ENCODE assay signal across 11 cellular contexts in the genomic region with DNA sequence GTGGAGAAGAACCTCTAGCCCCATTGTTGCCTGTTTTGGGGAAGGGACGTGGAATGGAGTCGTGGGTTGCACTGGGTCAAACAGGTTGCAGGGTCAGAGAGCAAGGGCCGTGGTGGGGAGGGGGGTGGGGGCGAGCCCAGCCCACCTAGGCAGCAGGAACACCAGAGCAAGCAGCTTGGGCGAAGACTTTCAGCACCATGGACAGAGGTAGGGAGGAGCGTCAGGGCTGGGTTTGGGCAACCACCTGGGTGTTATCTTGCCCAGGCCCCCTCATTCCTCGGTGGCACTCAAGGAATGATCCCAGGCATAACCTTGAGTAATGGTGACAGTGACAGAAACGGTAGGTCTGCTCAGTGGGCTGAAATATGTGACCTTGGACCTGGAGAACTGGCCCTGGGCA. TPM values are rescaled to one million over a fixed set of nuclear protein-coding genes. Genes with fewer than 3 reads are reported as not detected.
A peak's percentile ranks its signal among the peaks of the same experiment; 100 is the strongest.
DNase-seq lines count a peak whose midpoint lies in the region; ATAC-seq and TF ChIP-seq lines count a peak whose summit lies in the region.
"Had no signal": no experiment of that assay in that cellular context is flagged by ENCODE, and none has a peak within 500 bp of the region (broad histone marks: within the 10 kb centered on the region; RNA-seq: fewer than 3 reads in every experiment).

No MANE protein-coding gene starts in this region.

- H3K27me3 Mint-ChIP-seq in activated T-cell treated with anti-CD3 and anti-CD28 coated beads, Interleukin-2, amount 50 U/mL, for 4 hours (ENCODE audit: low read depth) = peaks cover 4% of the 10 kb centered on the region

- H3K79me1 ChIP-seq in neuronal stem cell (ENCODE audit: low read depth, low read length) = peaks cover 5% of the 10 kb centered on the region

- H3K4me1 ChIP-seq in neuronal stem cell (ENCODE audit: control insufficient read depth in 2 of 2, insufficient read depth in 1 of 2, low read depth in 1 of 2, low read length in 2 of 2) = no peaks in the 10 kb centered on the region

- no peaks in the 10 kb centered on the region for H3K4me1 Mint-ChIP-seq in activated T-cell treated with anti-CD3 and anti-CD28 coated beads, Interleukin-2, amount 50 U/mL, for 4 hours (ENCODE audit: low read depth)

- H3K23ac ChIP-seq in neuronal stem cell (ENCODE audit: low read depth, low read length, poor library complexity) = no peak overlapping the region

- H3K4me3 Mint-ChIP-seq in activated T-cell treated with anti-CD3 and anti-CD28 coated beads, Interleukin-2, amount 50 U/mL, for 4 hours = no peak overlapping the region

- no peak overlapping the region for H2BK12ac ChIP-seq in neuronal stem cell (ENCODE audit: low read length)

- H2BK120ac ChIP-seq in neuronal stem cell (ENCODE audit: low read depth, low read length) = no peak overlapping the region

- H3K4me2 ChIP-seq in neuronal stem cell (ENCODE audit: insufficient read depth, low read length, poor library complexity, severe bottlenecking) = no peak overlapping the region
- H3K4me2 ChIP-seq: KMS-11 had no signal

- no peak overlapping the region for H3K4me3 ChIP-seq in neuronal stem cell (ENCODE audit: low read length in 2 of 2)
- H3K4me3 ChIP-seq: spleen had no signal

- H3K18ac ChIP-seq in neuronal stem cell (ENCODE audit: low read length) = no peak overlapping the region

- H4K91ac ChIP-seq in neuronal stem cell (ENCODE audit: low read depth, low read length, poor library complexity) = no peak overlapping the region

- no peak overlapping the region for H2BK15ac ChIP-seq in neuronal stem cell (ENCODE audit: low read length)

- no peak overlapping the region for H2AK5ac ChIP-seq in neuronal stem cell (ENCODE audit: low read depth, low read length)

- peak; percentile 24 for DNase-seq in activated T-cell treated with anti-CD3 and anti-CD28 coated beads, Interleukin-2, amount 50 U/mL, for 1 hour
- DNase-seq in activated T-cell treated with anti-CD3 and anti-CD28 coated beads, Interleukin-2, amount 50 U/mL, for 4 hours = no peak
- peak; percentile 7 for DNase-seq in effector CD4-positive, alpha-beta T cell
- DNase-seq in neuronal stem cell (ENCODE audit: low spot score) (peak; percentile 76), NCI-H2196 treated with DMSO at 0.1 percent for 48 hours (lab: John Stamatoyannopoulos, UW; ENCODE audit: unreplicated experiment) (no peak)
- DNase-seq: midbrain, spleen had no signal

- H3K4ac ChIP-seq in neuronal stem cell (ENCODE audit: low read length) = no peak overlapping the region

- no peak overlapping the region for H3K27ac ChIP-seq in neuronal stem cell (replicated peaks; ENCODE audit: low read length)
- H3K27ac ChIP-seq: KMS-11, spleen had no signal

- no peak for ATAC-seq in activated T-cell treated with anti-CD3 and anti-CD28 coated beads, Interleukin-2, amount 50 U/mL, for 4 hours
- ATAC-seq in GM21526 (IDR thresholded peaks at IDR 0.05; ENCODE audit: low FRiP score, unreplicated experiment) (no peak), GM18502 (IDR thresholded peaks at IDR 0.05; ENCODE audit: poor library complexity, unreplicated experiment) (no peak)

- H3K36me3 ChIP-seq in neuronal stem cell (replicated peaks in 1 of 2; ENCODE audit: control insufficient read depth in 2 of 2, insufficient read depth in 2 of 2, low read length in 2 of 2) = no peaks in the 10 kb centered on the region
- H3K36me3 ChIP-seq: spleen had no signal

- no peaks in the 10 kb centered on the region for H3K9me3 ChIP-seq in neuronal stem cell (replicated peaks in 1 of 2; ENCODE audit: control insufficient read depth in 2 of 2, insufficient read depth in 1 of 2, low read depth in 1 of 2, low read length in 2 of 2)
- H3K9me3 ChIP-seq: spleen had no signal

- H3K36me3 Mint-ChIP-seq in activated T-cell treated with anti-CD3 and anti-CD28 coated beads, Interleukin-2, amount 50 U/mL, for 4 hours (ENCODE audit: insufficient read depth) = no peaks in the 10 kb centered on the region

- no peak overlapping the region for H3K9ac ChIP-seq in neuronal stem cell (ENCODE audit: low read depth, low read length, poor library complexity)
- H3K9ac ChIP-seq: KMS-11 had no signal

- H3K27me3 ChIP-seq in neuronal stem cell (ENCODE audit: control insufficient read depth in 3 of 3, insufficient read depth in 3 of 3, low read depth in 1 of 3, low read length in 3 of 3) = peaks cover 0 to 37% (median 0%) of the 10 kb centered on the region in 3 experiments
- H3K27me3 ChIP-seq: spleen had no signal

- H2BK5ac ChIP-seq in neuronal stem cell (ENCODE audit: low read length) = no peak overlapping the region

- no peaks in the 10 kb centered on the region for H3K9me3 Mint-ChIP-seq in activated T-cell treated with anti-CD3 and anti-CD28 coated beads, Interleukin-2, amount 50 U/mL, for 4 hours

- H3K14ac ChIP-seq in neuronal stem cell (ENCODE audit: low read length) = no peak overlapping the region

- no CpG with 5 or more reads among the region's 8 CpGs for WGBS in neuronal stem cell (ENCODE audit: extremely low coverage in 2 of 2, insufficient read length in 2 of 2, insufficient replicate concordance in 1 of 2), 2 donors

- H2AFZ ChIP-seq in neuronal stem cell (ENCODE audit: low read length) = no peak overlapping the region

- no peak overlapping the region for H4K8ac ChIP-seq in neuronal stem cell (ENCODE audit: low read depth, low read length)

TF ChIP-seq in PFSK-1, 5 proteins besides CTCF, POLR2A, EP300 and RAD21:
- TF ChIP-seq, protein P1, sequence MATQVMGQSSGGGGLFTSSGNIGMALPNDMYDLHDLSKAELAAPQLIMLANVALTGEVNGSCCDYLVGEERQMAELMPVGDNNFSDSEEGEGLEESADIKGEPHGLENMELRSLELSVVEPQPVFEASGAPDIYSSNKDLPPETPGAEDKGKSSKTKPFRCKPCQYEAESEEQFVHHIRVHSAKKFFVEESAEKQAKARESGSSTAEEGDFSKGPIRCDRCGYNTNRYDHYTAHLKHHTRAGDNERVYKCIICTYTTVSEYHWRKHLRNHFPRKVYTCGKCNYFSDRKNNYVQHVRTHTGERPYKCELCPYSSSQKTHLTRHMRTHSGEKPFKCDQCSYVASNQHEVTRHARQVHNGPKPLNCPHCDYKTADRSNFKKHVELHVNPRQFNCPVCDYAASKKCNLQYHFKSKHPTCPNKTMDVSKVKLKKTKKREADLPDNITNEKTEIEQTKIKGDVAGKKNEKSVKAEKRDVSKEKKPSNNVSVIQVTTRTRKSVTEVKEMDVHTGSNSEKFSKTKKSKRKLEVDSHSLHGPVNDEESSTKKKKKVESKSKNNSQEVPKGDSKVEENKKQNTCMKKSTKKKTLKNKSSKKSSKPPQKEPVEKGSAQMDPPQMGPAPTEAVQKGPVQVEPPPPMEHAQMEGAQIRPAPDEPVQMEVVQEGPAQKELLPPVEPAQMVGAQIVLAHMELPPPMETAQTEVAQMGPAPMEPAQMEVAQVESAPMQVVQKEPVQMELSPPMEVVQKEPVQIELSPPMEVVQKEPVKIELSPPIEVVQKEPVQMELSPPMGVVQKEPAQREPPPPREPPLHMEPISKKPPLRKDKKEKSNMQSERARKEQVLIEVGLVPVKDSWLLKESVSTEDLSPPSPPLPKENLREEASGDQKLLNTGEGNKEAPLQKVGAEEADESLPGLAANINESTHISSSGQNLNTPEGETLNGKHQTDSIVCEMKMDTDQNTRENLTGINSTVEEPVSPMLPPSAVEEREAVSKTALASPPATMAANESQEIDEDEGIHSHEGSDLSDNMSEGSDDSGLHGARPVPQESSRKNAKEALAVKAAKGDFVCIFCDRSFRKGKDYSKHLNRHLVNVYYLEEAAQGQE (IDR thresholded peaks at IDR 0.05; ENCODE audit: insufficient read depth in 1 of 2, low read depth in 2 of 2, low read length in 2 of 2) = peak; percentile 93 to 96
- no peak for TF ChIP-seq TAF1 (IDR thresholded peaks at IDR 0.05; ENCODE audit: borderline replicate concordance, insufficient read depth, low read length)

RNA-seq across cellular contexts. Expression of gene TMEM115, which starts 45.9 kb away (rescaled TPM):
- 10 to 100 TPM; 25.2 to 27.4 (median 25.4) TPM for total RNA-seq in activated T-cell treated with anti-CD3 and anti-CD28 coated beads, Interleukin-2, amount 50 U/mL, for 4 hours
- 37.8 TPM for polyA plus RNA-seq in PFSK-1 (2012; ENCODE audit: insufficient read length, low read depth)
- polyA plus RNA-seq in neuronal stem cell (2013, experiment 1 of 2) = 21.4 TPM
- polyA plus RNA-seq in neuronal stem cell (2013, experiment 2 of 2) = 20.8 TPM

RNA-seq across cellular contexts. Expression of gene CYB561D2, which starts 54.6 kb away (rescaled TPM):
- total RNA-seq in activated T-cell treated with anti-CD3 and anti-CD28 coated beads, Interleukin-2, amount 50 U/mL, for 4 hours = 10 to 100 TPM; 31.8 to 35.3 (median 33.1) TPM
- polyA plus RNA-seq in PFSK-1 (2012; ENCODE audit: insufficient read length, low read depth) = 20.1 TPM
- 6.9 TPM for polyA plus RNA-seq in neuronal stem cell (2013, experiment 1 of 2)
- 7.1 TPM for polyA plus RNA-seq in neuronal stem cell (2013, experiment 2 of 2)

RNA-seq across cellular contexts. Expression of gene NPRL2, which starts 54.7 kb away (rescaled TPM):
- total RNA-seq in activated T-cell treated with anti-CD3 and anti-CD28 coated beads, Interleukin-2, amount 50 U/mL, for 4 hours = 10 to 100 TPM; 34.0 to 46.9 (median 37.0) TPM
- polyA plus RNA-seq in PFSK-1 (2012; ENCODE audit: insufficient read length, low read depth) = 27.1 TPM
- polyA plus RNA-seq in neuronal stem cell (2013, experiment 1 of 2) = 19.4 TPM
- polyA plus RNA-seq in neuronal stem cell (2013, experiment 2 of 2) = 17.4 TPM

RNA-seq across cellular contexts. Expression of gene ZMYND10, which starts 59.7 kb away (rescaled TPM):
- 1 to 10 TPM in 1 of 3 donors, under 1 TPM in 2; 0.71 to 1.0 (median 0.96) TPM for total RNA-seq in activated T-cell treated with anti-CD3 and anti-CD28 coated beads, Interleukin-2, amount 50 U/mL, for 4 hours
- 3.0 TPM for polyA plus RNA-seq in PFSK-1 (2012; ENCODE audit: insufficient read length, low read depth)
- 2.0 TPM for polyA plus RNA-seq in neuronal stem cell (2013, experiment 1 of 2)
- 1.6 TPM for polyA plus RNA-seq in neuronal stem cell (2013, experiment 2 of 2)

Comparison
In these comparisons a context has a peak if more than half of its experiments do, and no peak if none do; other contexts are left out.
1. DNase-seq: peak in activated T-cell treated with anti-CD3 and anti-CD28 coated beads, Interleukin-2, amount 50 U/mL, for 1 hour (single experiment), effector CD4-positive, alpha-beta T cell (single experiment) and neuronal stem cell (single experiment); none in activated T-cell treated with anti-CD3 and anti-CD28 coated beads, Interleukin-2, amount 50 U/mL, for 4 hours (single experiment) and NCI-H2196 treated with DMSO at 0.1 percent for 48 hours (single experiment).